Comparison of ENCODE assay signal across 1 cellular context in genomic region chr12:38905480-38906351, GRCh38.
TF ChIP-seq lines count a peak whose summit lies in the region.

CPNE8 (minus strand) TSS chr12:38905591; CDS start chr12:38905534, 57 bp downstream.

TF ChIP-seq in HEK293, 187 proteins besides CTCF, POLR2A, EP300 and RAD21 (continued from another document and continues in another):
- TF ChIP-seq ZNF449 (tag by site-specific recombination; IDR thresholded peaks at IDR 0.05) (no peak), ZNF239 (tag by site-specific recombination; IDR thresholded peaks at IDR 0.05) (no peak), ZNF529 (tag by site-specific recombination; IDR thresholded peaks at IDR 0.05; ENCODE audit: insufficient replicate concordance) (no peak), GLIS2 (tag by site-specific recombination; IDR thresholded peaks at IDR 0.05) (peak; percentile 86), ZSCAN5A (tag by site-specific recombination; IDR thresholded peaks at IDR 0.05) (peak; percentile 24; the same call in 1 of the 2 replicates), ZNF174 (tag by site-specific recombination; IDR thresholded peaks at IDR 0.05) (no peak), ZFHX2 (tag by site-specific recombination; conservative IDR thresholded peaks at IDR 0.05) (peak; percentile 92), ZFP41 (tag by site-specific recombination; IDR thresholded peaks at IDR 0.05; ENCODE audit: borderline replicate concordance) (no peak), ZNF132 (tag by site-specific recombination; IDR thresholded peaks at IDR 0.05; ENCODE audit: borderline replicate concordance) (no peak), ZNF580 (tag by site-specific recombination; IDR thresholded peaks at IDR 0.05) (no peak; the same call in 1 of the 2 replicates), ZNF514 (tag by site-specific recombination; IDR thresholded peaks at IDR 0.05) (no peak), ZNF366 (tag by site-specific recombination; conservative IDR thresholded peaks at IDR 0.05) (no peak), ZNF585B (tag by site-specific recombination; IDR thresholded peaks at IDR 0.05) (no peak), ZIC2 (tag by site-specific recombination; IDR thresholded peaks at IDR 0.05) (no peak), RBAK (tag by site-specific recombination; IDR thresholded peaks at IDR 0.05) (no peak), ZNF513 (tag by site-specific recombination; IDR thresholded peaks at IDR 0.05) (no peak), PRDM2 (tag by site-specific recombination; IDR thresholded peaks at IDR 0.05; ENCODE audit: borderline replicate concordance) (no peak), ZNF266 (tag by site-specific recombination; IDR thresholded peaks at IDR 0.05; ENCODE audit: low read depth) (no peak), ZNF664 (tag by site-specific recombination; IDR thresholded peaks at IDR 0.05) (no peak), ZNF48 (tag by site-specific recombination; IDR thresholded peaks at IDR 0.05) (no peak), BCL11A (tag by site-specific recombination; IDR thresholded peaks at IDR 0.05; ENCODE audit: low read depth) (peak; percentile 28; the same call in 1 of the 2 replicates), ZNF2 (tag by site-specific recombination; IDR thresholded peaks at IDR 0.05) (no peak; the same call in 1 of the 2 replicates), ZNF335 (tag by site-specific recombination; conservative IDR thresholded peaks at IDR 0.05) (no peak; the same call in none of the 2 replicates), ZNF292 (tag by site-specific recombination; IDR thresholded peaks at IDR 0.05; ENCODE audit: borderline replicate concordance, low read depth) (no peak), ZBTB17 (tag by site-specific recombination; IDR thresholded peaks at IDR 0.05) (0 out of 2 replicates have a peak, but pooled peaks have one; percentile 62), GLIS1 (tag by site-specific recombination; IDR thresholded peaks at IDR 0.05) (peak; percentile 69), SP7 (tag by site-specific recombination; IDR thresholded peaks at IDR 0.05) (peak; percentile 68; the same call in 1 of the 2 replicates), KLF17 (tag by site-specific recombination; IDR thresholded peaks at IDR 0.05) (no peak; the same call in 1 of the 2 replicates), ZNF626 (tag by site-specific recombination; IDR thresholded peaks at IDR 0.05) (no peak), ZNF404 (tag by site-specific recombination; IDR thresholded peaks at IDR 0.05) (no peak), HOXA7 (CRISPR knock-in tag; IDR thresholded peaks at IDR 0.05; ENCODE audit: borderline replicate concordance) (no peak), ZFP3 (tag by site-specific recombination; IDR thresholded peaks at IDR 0.05; ENCODE audit: low read depth) (no peak), ZNF561 (tag by site-specific recombination; IDR thresholded peaks at IDR 0.05; ENCODE audit: borderline replicate concordance) (no peak), YY2 (tag by site-specific recombination; IDR thresholded peaks at IDR 0.05) (no peak; the same call in 1 of the 2 replicates), ZNF146 (tag by site-specific recombination; IDR thresholded peaks at IDR 0.05) (no peak), ZBTB1 (tag by site-specific recombination; IDR thresholded peaks at IDR 0.05) (no peak), ZEB2 (tag by site-specific recombination; IDR thresholded peaks at IDR 0.05) (peak; percentile 72), ZFP69B (tag by site-specific recombination; IDR thresholded peaks at IDR 0.05) (peak; percentile 48; the same call in 1 of the 2 replicates), ZNF488 (tag by site-specific recombination; IDR thresholded peaks at IDR 0.05) (no peak), ZNF175 (tag by site-specific recombination; IDR thresholded peaks at IDR 0.05) (no peak), ZNF121 (tag by site-specific recombination; IDR thresholded peaks at IDR 0.05) (no peak), MYNN (tag by site-specific recombination; IDR thresholded peaks at IDR 0.05; ENCODE audit: borderline replicate concordance) (no peak), HIC1 (tag by site-specific recombination; IDR thresholded peaks at IDR 0.05) (peak; percentile 90), ZNF398 (tag by site-specific recombination; IDR thresholded peaks at IDR 0.05) (peak; percentile 72), ZNF76 (tag by site-specific recombination; IDR thresholded peaks at IDR 0.05; ENCODE audit: borderline replicate concordance, low read depth) (peak; percentile 70; the same call in 1 of the 2 replicates), ZNF596 (tag by site-specific recombination; IDR thresholded peaks at IDR 0.05) (no peak), SP2 (tag by site-specific recombination; IDR thresholded peaks at IDR 0.05) (peak; percentile 90), ZNF16 (tag by site-specific recombination; IDR thresholded peaks at IDR 0.05; ENCODE audit: low read depth) (no peak), ELK4 (IDR thresholded peaks at IDR 0.05; ENCODE audit: borderline replicate concordance, low read depth, low read length) (no peak)
